30 cellular contexts compared by ENCODE assay signal in the genomic region with DNA sequence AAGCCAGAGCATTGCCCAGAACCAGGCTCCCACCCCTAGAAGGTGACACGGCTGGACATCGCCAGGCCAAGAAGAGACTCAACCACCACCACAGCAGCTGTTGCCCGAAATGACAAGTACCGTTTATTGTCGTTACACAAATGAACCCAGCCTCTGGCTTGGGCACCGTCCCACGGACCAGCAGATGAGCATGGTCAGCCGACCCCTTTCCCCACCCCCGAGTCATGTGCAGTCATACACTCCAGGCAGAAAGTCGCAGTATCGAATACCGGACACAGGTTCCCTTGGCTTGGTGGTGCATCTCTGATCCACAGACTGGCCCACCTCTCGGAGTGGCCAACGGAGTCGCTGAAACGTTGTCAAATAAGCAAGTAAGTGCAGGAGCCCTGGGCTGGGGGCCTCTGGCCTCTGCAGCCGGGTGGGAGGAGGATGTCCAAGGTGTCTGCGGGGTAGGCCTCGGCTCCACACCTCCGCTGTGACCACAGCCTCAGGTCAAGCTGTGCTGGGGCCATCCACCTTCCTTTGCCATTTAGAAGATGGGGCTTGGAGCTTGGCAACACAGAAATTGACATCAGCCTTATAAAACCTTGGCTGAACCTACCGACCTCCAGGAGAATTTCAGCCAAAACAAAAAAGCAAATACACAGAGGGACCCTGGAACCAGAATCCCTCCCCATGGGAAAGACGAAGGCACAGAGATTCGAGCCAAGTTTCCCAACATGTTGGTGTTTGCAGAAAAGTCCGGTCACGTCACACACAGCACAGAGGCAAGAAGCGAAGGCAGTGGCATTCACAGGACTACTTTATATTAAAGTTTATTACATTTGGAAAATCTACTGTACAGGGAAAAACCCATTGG. TPM values are rescaled to one million over a fixed set of nuclear protein-coding genes. Genes with fewer than 3 reads are reported as not detected.
"Had no signal": no experiment of that assay in that cellular context is flagged by ENCODE, and none has a peak within 500 bp of the region (broad histone marks: within the 10 kb centered on the region; RNA-seq: fewer than 3 reads in every experiment).

No MANE protein-coding gene starts in this region.

- H3K4me3 Mint-ChIP-seq: activated CD4-positive, alpha-beta T cell treated with anti-CD3 and anti-CD28 coated beads, Interleukin-2, amount 10 ng/mL, durations not matched to agents 24 days and 14 days; activated CD8-positive, alpha-beta T cell treated with anti-CD3 and anti-CD28 coated beads, Interleukin-2, amount 10 ng/mL, durations not matched to agents 7 days and 5 days; activated naive CD4-positive, alpha-beta T cell treated with anti-CD3 and anti-CD28 coated beads, Interleukin-2, amount 50 U/mL, for 24 hours; activated naive CD8-positive, alpha-beta T cell treated with anti-CD3 and anti-CD28 coated beads, Interleukin-2, amount 10 ng/mL, durations not matched to agents 7 days and 5 days; activated T-cell treated with anti-CD3 and anti-CD28 coated beads, Interleukin-2, amount 50 U/mL, for 24 hours; brain had no signal

- H3K9me3 Mint-ChIP-seq: activated CD4-positive, alpha-beta T cell treated with anti-CD3 and anti-CD28 coated beads, Interleukin-2, amount 10 ng/mL, durations not matched to agents 24 days and 14 days; activated naive CD4-positive, alpha-beta T cell treated with anti-CD3 and anti-CD28 coated beads, Interleukin-2, amount 50 U/mL, for 24 hours; activated naive CD8-positive, alpha-beta T cell treated with anti-CD3 and anti-CD28 coated beads, Interleukin-2, amount 10 ng/mL, durations not matched to agents 7 days and 5 days; activated T-cell treated with anti-CD3 and anti-CD28 coated beads, Interleukin-2, amount 50 U/mL, for 24 hours; activated T-helper 2 cell treated with anti-CD3 and anti-CD28 coated beads, Interferon-gamma antibody, Interleukin-2, Interleukin-4, amounts not matched to agents 10 μg/mL and 5 μg/mL and 100 μg/mL, durations not matched to agents 14 hours and 24 hours and 36 hours had no signal

- H3K27me3 Mint-ChIP-seq: activated CD4-positive, alpha-beta T cell treated with anti-CD3 and anti-CD28 coated beads, Interleukin-2, amount 10 ng/mL, durations not matched to agents 24 days and 14 days; activated naive CD8-positive, alpha-beta T cell treated with anti-CD3 and anti-CD28 coated beads, Interleukin-2, amount 10 ng/mL, durations not matched to agents 7 days and 5 days; activated T-cell treated with anti-CD3 and anti-CD28 coated beads, Interleukin-2, amount 50 U/mL, for 24 hours; brain had no signal

- H3K4me3 ChIP-seq: PC-9, SJCRH30, SK-N-MC had no signal

- FAIRE-seq: RCC 7860 had no signal

- DNase-seq: activated CD4-positive, alpha-beta T cell treated with anti-CD3 and anti-CD28 coated beads, Interleukin-2, amount 10 ng/mL, durations not matched to agents 24 days and 14 days; activated CD4-positive, alpha-beta T cell treated with anti-CD3 and anti-CD28 coated beads, Interleukin-2, amount 50 U/mL, for 4 hours; activated CD8-positive, alpha-beta T cell treated with anti-CD3 and anti-CD28 coated beads, Interleukin-2, amount 10 ng/mL, durations not matched to agents 7 days and 5 days; activated gamma-delta T cell; activated naive CD4-positive, alpha-beta T cell treated with Interleukin-2 at 50 U/mL for 16 hours; activated naive CD8-positive, alpha-beta T cell treated with anti-CD3 and anti-CD28 coated beads, Interleukin-2, amount 10 ng/mL, durations not matched to agents 7 days and 5 days; activated T-cell treated with anti-CD3 and anti-CD28 coated beads, Interleukin-2, amount 50 U/mL, for 24 hours; anterior cingulate cortex; central memory CD4-positive, alpha-beta T cell; Kasumi-1; KG1; MM.1S; MV-4-11; NCI-H1092; NCI-H1436 treated with DMSO at 0.1 percent for 48 hours; NCI-H1694 treated with DMSO at 0.1 percent for 48 hours; NCI-H2029; NCI-H345; NCI-H524 treated with DMSO at 0.1 percent for 48 hours; NK-92 treated with Interleukin-12 subunit alpha and Interleukin-12 subunit beta, amount 100 ng/mL, for 24 hours; PC-9; SHP77; SJCRH30; T1000 had no signal

- H3K36me3 Mint-ChIP-seq: activated naive CD4-positive, alpha-beta T cell treated with anti-CD3 and anti-CD28 coated beads, Interleukin-2, amount 50 U/mL, for 24 hours; activated naive CD8-positive, alpha-beta T cell treated with anti-CD3 and anti-CD28 coated beads, Interleukin-2, amount 10 ng/mL, durations not matched to agents 7 days and 5 days had no signal

- H3K4me1 Mint-ChIP-seq: activated CD4-positive, alpha-beta T cell treated with anti-CD3 and anti-CD28 coated beads, Interleukin-2, amount 10 ng/mL, durations not matched to agents 24 days and 14 days; activated naive CD4-positive, alpha-beta T cell treated with anti-CD3 and anti-CD28 coated beads, Interleukin-2, amount 50 U/mL, for 24 hours; activated naive CD8-positive, alpha-beta T cell treated with anti-CD3 and anti-CD28 coated beads, Interleukin-2, amount 10 ng/mL, durations not matched to agents 7 days and 5 days had no signal

- H3K9me3 ChIP-seq: SJCRH30 had no signal

- ATAC-seq: activated CD8-positive, alpha-beta T cell treated with anti-CD3 and anti-CD28 coated beads, Interleukin-2, amount 10 ng/mL, durations not matched to agents 7 days and 5 days had no signal

- H3K27ac ChIP-seq: PC-9, SJCRH30, SK-N-MC had no signal

- H3K27ac Mint-ChIP-seq: activated CD4-positive, alpha-beta T cell treated with anti-CD3 and anti-CD28 coated beads, Interleukin-2, amount 10 ng/mL, durations not matched to agents 24 days and 14 days; activated CD8-positive, alpha-beta T cell treated with anti-CD3 and anti-CD28 coated beads, Interleukin-2, amount 10 ng/mL, durations not matched to agents 7 days and 5 days; activated naive CD4-positive, alpha-beta T cell treated with anti-CD3 and anti-CD28 coated beads, Interleukin-2, amount 50 U/mL, for 24 hours; activated naive CD8-positive, alpha-beta T cell treated with anti-CD3 and anti-CD28 coated beads, Interleukin-2, amount 10 ng/mL, durations not matched to agents 7 days and 5 days; activated T-cell treated with anti-CD3 and anti-CD28 coated beads, Interleukin-2, amount 50 U/mL, for 24 hours; activated T-helper 2 cell treated with anti-CD3 and anti-CD28 coated beads, Interferon-gamma antibody, Interleukin-2, Interleukin-4, amounts not matched to agents 10 μg/mL and 5 μg/mL and 100 μg/mL, durations not matched to agents 14 hours and 24 hours and 36 hours; brain had no signal

RNA-seq across cellular contexts. Expression of gene SDC1, which starts 24.0 kb away (rescaled TPM):
- total RNA-seq: activated CD8-positive, alpha-beta T cell treated with anti-CD3 and anti-CD28 coated beads, Interleukin-2, amount 10 ng/mL, durations not matched to agents 7 days and 5 days; T-helper 1 cell treated with Interleukin-12 subunit alpha and Interleukin-12 subunit beta and Interleukin-4 antibody, amounts not matched to agents 30 ng/mL and 1 ng/mL, for 36 hours had no signal
